ENCODE assay signal across 2 cellular contexts in genomic region chr20:3781153-3781910, GRCh38.
TF ChIP-seq lines count a peak whose summit lies in the region.

Gene SPEF1, minus strand, starts transcription at chr20:3781448. Its CDS starts 161 bp downstream, at chr20:3781287.

TF ChIP-seq in HEK293, 187 proteins besides CTCF, POLR2A, EP300 and RAD21 (continued from another document and continues in another):
- TF ChIP-seq ZNF692 (tag by site-specific recombination; IDR thresholded peaks at IDR 0.05), result peak; percentile 57
- TF ChIP-seq ZXDB (tag by site-specific recombination; IDR thresholded peaks at IDR 0.05), result 0 out of 2 replicates have a peak, but pooled peaks have one; percentile 38
- no peak for TF ChIP-seq ZNF146 (tag by site-specific recombination; IDR thresholded peaks at IDR 0.05)
- TF ChIP-seq ZNF585B (tag by site-specific recombination; IDR thresholded peaks at IDR 0.05), result no peak
- TF ChIP-seq ZBTB1 (tag by site-specific recombination; IDR thresholded peaks at IDR 0.05), result no peak
- peak; percentile 42; the same call in 1 of the 2 replicates for TF ChIP-seq HIC1 (tag by site-specific recombination; IDR thresholded peaks at IDR 0.05)
- no peak for TF ChIP-seq ZNF18 (tag by site-specific recombination; IDR thresholded peaks at IDR 0.05)
- no peak for TF ChIP-seq PRDM4 (tag by site-specific recombination; IDR thresholded peaks at IDR 0.05)
- TF ChIP-seq ZNF214 (tag by site-specific recombination; IDR thresholded peaks at IDR 0.05; ENCODE audit: borderline replicate concordance), result no peak
- TF ChIP-seq ZNF704 (tag by site-specific recombination; IDR thresholded peaks at IDR 0.05), result no peak
- no peak for TF ChIP-seq GFI1B (tag by site-specific recombination; IDR thresholded peaks at IDR 0.05)
- peak; percentile 81; the same call in 1 of the 2 replicates for TF ChIP-seq ZBTB17 (tag by site-specific recombination; IDR thresholded peaks at IDR 0.05)
- no peak for TF ChIP-seq SALL2 (tag by site-specific recombination; IDR thresholded peaks at IDR 0.05; ENCODE audit: borderline replicate concordance)
- TF ChIP-seq PATZ1 (tag by site-specific recombination; IDR thresholded peaks at IDR 0.05), result no peak

TF ChIP-seq in SK-N-SH, 30 proteins besides CTCF, POLR2A, EP300 and RAD21 (continued from another document):
- TF ChIP-seq FOSL2 (IDR thresholded peaks at IDR 0.05; ENCODE audit: borderline replicate concordance, low read depth) (no peak), GATA2 (CRISPR knock-in tag; IDR thresholded peaks at IDR 0.05) (no peak), MAX (IDR thresholded peaks at IDR 0.05; ENCODE audit: low read depth) (peak; percentile 64; the same call in 1 of the 2 replicates), YY1 (IDR thresholded peaks at IDR 0.05; ENCODE audit: low read depth) (peak; percentile 98), TCF12 (IDR thresholded peaks at IDR 0.05) (no peak), EZH2phosphoT487 (IDR thresholded peaks at IDR 0.05; ENCODE audit: borderline replicate concordance, low read depth) (no peak), ELF1 (IDR thresholded peaks at IDR 0.05) (no peak), NRF1 (IDR thresholded peaks at IDR 0.05; ENCODE audit: low read depth, low read length) (no peak), SIN3A (IDR thresholded peaks at IDR 0.05; ENCODE audit: borderline replicate concordance, low read depth, low read length) (peak; percentile 95), USF2 (IDR thresholded peaks at IDR 0.05; ENCODE audit: borderline replicate concordance, low read depth, low read length) (no peak), RXRA (IDR thresholded peaks at IDR 0.05; ENCODE audit: borderline replicate concordance, low read depth) (no peak), RCOR1 (IDR thresholded peaks at IDR 0.05; ENCODE audit: low read length) (peak; percentile 17; the same call in 1 of the 2 replicates), JUND (IDR thresholded peaks at IDR 0.05) (0 out of 2 replicates have a peak, but pooled peaks have one; percentile 30), TAF1 (IDR thresholded peaks at IDR 0.05; ENCODE audit: borderline replicate concordance, low read depth, low read length) (no peak), SMC3 (IDR thresholded peaks at IDR 0.05; ENCODE audit: low read depth, low read length) (peak; percentile 62), MEF2A (IDR thresholded peaks at IDR 0.05; ENCODE audit: borderline replicate concordance, low read depth) (no peak)
